32 cellular contexts compared by ENCODE assay signal in genomic region chr19:30082611-30083010, GRCh38.
"Had no signal": no experiment of that assay in that cellular context is flagged by ENCODE, and none has a peak within 500 bp of the region (broad histone marks: within the 10 kb centered on the region; RNA-seq: fewer than 3 reads in every experiment).

No MANE protein-coding gene starts in this region.

- ATAC-seq: activated CD8-positive, alpha-beta memory T cell treated with anti-CD3 and anti-CD28 coated beads, Interleukin-2, amount 10 ng/mL, durations not matched to agents 7 days and 5 days; activated naive CD8-positive, alpha-beta T cell treated with anti-CD3 and anti-CD28 coated beads, Interleukin-2, amount 50 U/mL, for 24 hours; PC-3 had no signal

- H3K27ac ChIP-seq: RWPE1, SJCRH30 had no signal

- H3K4me1 ChIP-seq: SJCRH30 had no signal

- H3K36me3 ChIP-seq: MG63, SJCRH30 had no signal

- FAIRE-seq: bronchial epithelial cell, RCC 7860, TTC549 had no signal

- DNase-seq: activated B cell treated with CpG ODN at 0.5 μM for 24 hours; activated CD4-positive, alpha-beta memory T cell treated with anti-CD3 and anti-CD28 coated beads for 36 hours; activated CD4-positive, alpha-beta T cell treated with anti-CD3 and anti-CD28 coated beads for 4 hours; activated CD4-positive, alpha-beta T cell treated with anti-CD3 and anti-CD28 coated beads, Interleukin-2, amount 50 U/mL, for 1 hour; activated CD4-positive, CD25-positive, alpha-beta regulatory T cell treated with anti-CD3 and anti-CD28 coated beads, Interleukin-2, amount 50 U/mL, for 72 hours; activated CD8-positive, alpha-beta memory T cell treated with anti-CD3 and anti-CD28 coated beads for 24 hours; activated CD8-positive, alpha-beta memory T cell treated with anti-CD3 and anti-CD28 coated beads, Interleukin-2, amount 10 ng/mL, durations not matched to agents 7 days and 5 days; activated CD8-positive, alpha-beta memory T cell treated with anti-CD3 and anti-CD28 coated beads, Interleukin-2, amount 50 U/mL, for 48 hours; activated effector memory CD4-positive, alpha-beta T cell treated with Interleukin-2 at 50 U/mL for 16 hours; activated naive CD4-positive, alpha-beta T cell treated with anti-CD3 and anti-CD28 coated beads, Interleukin-2, amount 10 ng/mL, durations not matched to agents 7 days and 5 days; activated naive CD8-positive, alpha-beta T cell treated with anti-CD3 and anti-CD28 coated beads, Interleukin-2, amount 50 U/mL, for 24 hours; activated T-cell treated with anti-CD3 and anti-CD28 coated beads, Interleukin-2, amount 50 U/mL, for 48 hours; anterior cingulate cortex; caudate nucleus; Kasumi-1; KG1; MG63; NCI-H1048; NCI-H1105 treated with DMSO at 0.1 percent for 48 hours; NCI-H1436; NCI-H1694; NCI-H2029; NCI-H345; NCI-H524 treated with DMSO at 0.1 percent for 48 hours; NK-92 treated with Interleukin-12 subunit alpha and Interleukin-12 subunit beta, amount 100 ng/mL, for 24 hours; PC-3; Right ventricle myocardium superior; SJCRH30 had no signal

- H3K4me3 ChIP-seq: MG63, SJCRH30 had no signal

- H3K27me3 ChIP-seq: MG63, SJCRH30 had no signal

- H3K9me3 ChIP-seq: MG63, SJCRH30 had no signal
